Comparison of ENCODE assay signal across 1 cellular context in genomic region chr1:65449214-65449823, GRCh38.
TF ChIP-seq lines count a peak whose summit lies in the region.

No MANE protein-coding gene starts in this region.

TF ChIP-seq in HCT116, 20 proteins besides CTCF, POLR2A, EP300 and RAD21 (continued from another document):
- TF ChIP-seq ZBTB33 (IDR thresholded peaks at IDR 0.05; ENCODE audit: extremely low read depth, insufficient replicate concordance, low read length) (no peak), TCF7L2 (IDR thresholded peaks at IDR 0.05; ENCODE audit: borderline replicate concordance, extremely low read depth, insufficient read depth, insufficient read length) (no peak), FOSL1 (IDR thresholded peaks at IDR 0.05; ENCODE audit: low read depth) (no peak), SRF (IDR thresholded peaks at IDR 0.05; ENCODE audit: low read depth) (no peak), CBX3 (IDR thresholded peaks at IDR 0.05; ENCODE audit: low read depth) (no peak), MAX (IDR thresholded peaks at IDR 0.05) (no peak), EZH2phosphoT487 (IDR thresholded peaks at IDR 0.05; ENCODE audit: borderline replicate concordance) (no peak), JUND (IDR thresholded peaks at IDR 0.05) (no peak), SP1 (IDR thresholded peaks at IDR 0.05; ENCODE audit: low read depth) (no peak), ATF3 (IDR thresholded peaks at IDR 0.05) (no peak), ZNF274 (IDR thresholded peaks at IDR 0.05; ENCODE audit: low read depth, low read length) (no peak)
